Comparison of ENCODE assay signal across 8 cellular contexts in genomic region chr1:201537966-201538617, GRCh38. TPM values are rescaled to one million over a fixed set of nuclear protein-coding genes. Genes with fewer than 3 reads are reported as not detected.
DNase-seq lines count a peak whose midpoint lies in the region; ATAC-seq, FAIRE-seq and TF ChIP-seq lines count a peak whose summit lies in the region.

No MANE protein-coding gene starts in this region.

- no peak for FAIRE-seq in H54 (lab: Jason Lieb, UNC)

- H3K9me3 Mint-ChIP-seq in T-cell: peaks cover 0 to 4% (median 0%) of the 10 kb centered on the region in 3 donors

- peaks cover 12% of the 10 kb centered on the region for H3K36me3 Mint-ChIP-seq in T-cell

- no peak for DNase-seq in H54 (ENCODE audit: insufficient read length, low spot score)
- DNase-seq in T-cell: no peak
- no peak for DNase-seq in fibroblast of villous mesenchyme (ENCODE audit: low read depth)
- no peak for DNase-seq in retinal pigment epithelial cell (ENCODE audit: low read depth)
- DNase-seq in NCI-H1092 treated with DMSO at 0.1 percent for 48 hours (lab: John Stamatoyannopoulos, UW): no peak
- no peak for DNase-seq in central memory CD4-positive, alpha-beta T cell
- no peak for DNase-seq in GDM1 (lab: John Stamatoyannopoulos, UW)

- CTCF ChIA-PET in T-cell (lab: Charles Lee): no interaction called here

- H3K27ac Mint-ChIP-seq in T-cell: no peak overlapping the region

- H3K4me1 Mint-ChIP-seq in T-cell: peaks cover 10 to 22% (median 22%) of the 10 kb centered on the region in 3 donors

- peak overlapping the region; percentile 58 to 78 (median 61) for H3K4me3 Mint-ChIP-seq in T-cell

- TF ChIP-seq CTCF in fibroblast of villous mesenchyme (IDR thresholded peaks at IDR 0.05; ENCODE audit: insufficient read depth, low read depth, low read length) (no peak), retinal pigment epithelial cell (conservative IDR thresholded peaks at IDR 0.05; ENCODE audit: low read depth, low read length) (no peak)

- POLR2A ChIA-PET in T-cell (lab: Charles Lee): no interaction called here

- peaks cover 56 to 65% of the 10 kb centered on the region in 2 donors for H3K27me3 Mint-ChIP-seq in T-cell

- 0 out of 2 replicates have a peak, but pooled peaks have one; percentile 8 for TF ChIP-seq POLR2A in H54 (IDR thresholded peaks at IDR 0.05; ENCODE audit: low read depth, low read length)

- peak overlapping the region; percentile 79 for H3K4me3 ChIP-seq in fibroblast of villous mesenchyme (ENCODE audit: low read depth, low read length)
- peak overlapping the region; percentile 78 for H3K4me3 ChIP-seq in retinal pigment epithelial cell (ENCODE audit: low read length)

- ATAC-seq in T-cell (replicated peaks in 1 of 4): no peak
- no peak for ATAC-seq in GM19467 (IDR thresholded peaks at IDR 0.05; ENCODE audit: unreplicated experiment)

RNA-seq across cellular contexts. Expression of gene NAV1, which starts 0.8 kb away (rescaled TPM):
- total RNA-seq in T-cell (1 to 10 TPM; 2.8 to 6.9 (median 4.7) TPM), fibroblast of villous mesenchyme (37.6 and 48.6 TPM in 2 replicates)

RNA-seq across cellular contexts. Expression of gene CSRP1, which starts 31.2 kb away (rescaled TPM):
- total RNA-seq in T-cell (10 to 100 TPM; 35.0 to 47.2 (median 36.8) TPM), fibroblast of villous mesenchyme (931 and 941 TPM in 2 replicates)

Comparison
In these comparisons a context has a peak if more than half of its experiments do, and no peak if none do; other contexts are left out.
1. RNA of gene CSRP1, which starts 31.2 kb away (total RNA-seq): 931 to 941 TPM in fibroblast of villous mesenchyme; 35.0 to 47.2 TPM in T-cell; every median in the first group is over 10 times any median in the second.